8 cellular contexts compared by ENCODE assay signal in genomic region chr7:101125989-101126650, GRCh38. TPM values are rescaled to one million over a fixed set of nuclear protein-coding genes. Genes with fewer than 3 reads are reported as not detected.
DNase-seq lines count a peak whose midpoint lies in the region; ATAC-seq and TF ChIP-seq lines count a peak whose summit lies in the region.

No MANE protein-coding gene starts in this region.

- intact Hi-C loops in activated CD8-positive, alpha-beta T cell treated with anti-CD3 and anti-CD28 coated beads for 36 hours (cut with micrococcal nuclease) = no loop called here

- peak; percentile 33 for DNase-seq in activated CD8-positive, alpha-beta T cell treated with anti-CD3 and anti-CD28 coated beads for 36 hours
- DNase-seq in immature natural killer cell = peak; percentile 57 to 73 (median 70)
- no peak for DNase-seq in NCI-H2171 treated with DMSO at 0.1 percent for 48 hours (lab: John Stamatoyannopoulos, UW)
- DNase-seq in NCI-H2107 (lab: John Stamatoyannopoulos, UW) = no peak

- H3K36me3 Mint-ChIP-seq in activated CD8-positive, alpha-beta T cell treated with anti-CD3 and anti-CD28 coated beads for 36 hours (ENCODE audit: low read depth) = no peaks in the 10 kb centered on the region
- peaks cover 0 to 3% (median 0%) of the 10 kb centered on the region in 3 donors for H3K36me3 Mint-ChIP-seq in immature natural killer cell
- H3K36me3 Mint-ChIP-seq in stimulated activated memory B cell treated with anti-CD40 and anti-IgM and Interleukin-4, amounts not matched to agents 10 μg/mL and 1 μg/mL and 100 μg/mL, for 72 hours = no peaks in the 10 kb centered on the region

- H3K27ac Mint-ChIP-seq in activated CD8-positive, alpha-beta T cell treated with anti-CD3 and anti-CD28 coated beads for 36 hours = no peak overlapping the region
- H3K27ac Mint-ChIP-seq in immature natural killer cell = peak overlapping the region; percentile 53 to 93 (median 79)
- H3K27ac Mint-ChIP-seq in stimulated activated memory B cell treated with anti-CD40 and anti-IgM and Interleukin-4, amounts not matched to agents 10 μg/mL and 1 μg/mL and 100 μg/mL, for 72 hours = peak overlapping the region; percentile 36

- no peak for TF ChIP-seq CTCF in activated CD8-positive, alpha-beta T cell treated with anti-CD3 and anti-CD28 coated beads for 36 hours (IDR thresholded peaks at IDR 0.05)

- peaks cover 59% of the 10 kb centered on the region for H3K27me3 Mint-ChIP-seq in activated CD8-positive, alpha-beta T cell treated with anti-CD3 and anti-CD28 coated beads for 36 hours
- H3K27me3 Mint-ChIP-seq in immature natural killer cell (ENCODE audit: low read depth in 3 of 3) = peaks cover 11 to 33% (median 19%) of the 10 kb centered on the region in 3 donors
- peaks cover 78% of the 10 kb centered on the region for H3K27me3 Mint-ChIP-seq in stimulated activated memory B cell treated with anti-CD40 and anti-IgM and Interleukin-4, amounts not matched to agents 10 μg/mL and 1 μg/mL and 100 μg/mL, for 72 hours

- ATAC-seq in GM19025 (IDR thresholded peaks at IDR 0.05; ENCODE audit: low read depth, unreplicated experiment) = peak; percentile 76
- ATAC-seq in HG03442 (IDR thresholded peaks at IDR 0.05; ENCODE audit: unreplicated experiment) = peak; percentile 48
- ATAC-seq in activated CD8-positive, alpha-beta T cell treated with anti-CD3 and anti-CD28 coated beads for 36 hours = no peak
- peak; percentile 78 for ATAC-seq in stimulated activated memory B cell treated with anti-CD40 and anti-IgM and Interleukin-4, amounts not matched to agents 10 μg/mL and 1 μg/mL and 100 μg/mL, for 72 hours
- no peak for ATAC-seq in GM21737 (IDR thresholded peaks at IDR 0.05; ENCODE audit: unreplicated experiment)

- CTCF ChIA-PET in activated CD8-positive, alpha-beta T cell treated with anti-CD3 and anti-CD28 coated beads for 36 hours (lab: Charles Lee) = interaction anchor here (0.8 to 4.8 kb wide), 9 partner anchors 9 to 67 kb away, joined by 3 to 27 read pairs (median 4); no protein-coding TSS in a partner anchor

- no peak overlapping the region for H3K4me3 Mint-ChIP-seq in activated CD8-positive, alpha-beta T cell treated with anti-CD3 and anti-CD28 coated beads for 36 hours
- H3K4me3 Mint-ChIP-seq in immature natural killer cell = peak overlapping the region; percentile 75 to 87 (median 82)
- peak overlapping the region; percentile 22 for H3K4me3 Mint-ChIP-seq in stimulated activated memory B cell treated with anti-CD40 and anti-IgM and Interleukin-4, amounts not matched to agents 10 μg/mL and 1 μg/mL and 100 μg/mL, for 72 hours

- POLR2A ChIA-PET in activated CD8-positive, alpha-beta T cell treated with anti-CD3 and anti-CD28 coated beads for 36 hours (lab: Charles Lee) = interaction anchor here (0.7 to 1.4 kb wide), 2 partner anchors 14 to 41 kb away, joined by 3 to 4 read pairs; no protein-coding TSS in a partner anchor

- peaks cover 36% of the 10 kb centered on the region for H3K4me1 Mint-ChIP-seq in activated CD8-positive, alpha-beta T cell treated with anti-CD3 and anti-CD28 coated beads for 36 hours (ENCODE audit: low read depth)
- H3K4me1 Mint-ChIP-seq in immature natural killer cell = peaks cover 37 to 46% of the 10 kb centered on the region in 2 donors
- peaks cover 45% of the 10 kb centered on the region for H3K4me1 Mint-ChIP-seq in stimulated activated memory B cell treated with anti-CD40 and anti-IgM and Interleukin-4, amounts not matched to agents 10 μg/mL and 1 μg/mL and 100 μg/mL, for 72 hours

- H3K9me3 Mint-ChIP-seq in activated CD8-positive, alpha-beta T cell treated with anti-CD3 and anti-CD28 coated beads for 36 hours = no peaks in the 10 kb centered on the region
- no peaks in the 10 kb centered on the region for H3K9me3 Mint-ChIP-seq in immature natural killer cell
- no peaks in the 10 kb centered on the region for H3K9me3 Mint-ChIP-seq in stimulated activated memory B cell treated with anti-CD40 and anti-IgM and Interleukin-4, amounts not matched to agents 10 μg/mL and 1 μg/mL and 100 μg/mL, for 72 hours

RNA-seq across cellular contexts. Expression of gene SERPINE1, which starts 0.8 kb away (rescaled TPM):
- 1 to 10 TPM; 1.2 to 1.3 TPM for total RNA-seq in activated CD8-positive, alpha-beta T cell treated with anti-CD3 and anti-CD28 coated beads for 36 hours
- 1 to 10 TPM in 2 of 3 donors, not detected in 1; 1.4 to 1.5 TPM for polyA plus RNA-seq in immature natural killer cell

RNA-seq across cellular contexts. Expression of gene AP1S1, which starts 28.2 kb away (rescaled TPM):
- 10 to 100 TPM; 35.6 to 39.5 TPM for total RNA-seq in activated CD8-positive, alpha-beta T cell treated with anti-CD3 and anti-CD28 coated beads for 36 hours
- polyA plus RNA-seq in immature natural killer cell = 1 to 10 TPM; 3.3 to 6.0 (median 3.6) TPM

RNA-seq across cellular contexts. Expression of gene VGF, which starts 39.2 kb away (rescaled TPM):
- not detected for total RNA-seq in activated CD8-positive, alpha-beta T cell treated with anti-CD3 and anti-CD28 coated beads for 36 hours
- not detected for polyA plus RNA-seq in immature natural killer cell

RNA-seq across cellular contexts. Expression of gene TRIM56, which starts 40.8 kb away (rescaled TPM):
- 10 to 100 TPM; 40.1 to 42.3 TPM for total RNA-seq in activated CD8-positive, alpha-beta T cell treated with anti-CD3 and anti-CD28 coated beads for 36 hours
- polyA plus RNA-seq in immature natural killer cell = 10 to 100 TPM in 1 of 3 donors, 1 to 10 TPM in 2; 1.5 to 20.6 (median 2.7) TPM

RNA-seq across cellular contexts. Expression of gene NAT16, which starts 54.0 kb away (rescaled TPM):
- total RNA-seq in activated CD8-positive, alpha-beta T cell treated with anti-CD3 and anti-CD28 coated beads for 36 hours = not detected
- polyA plus RNA-seq in immature natural killer cell = not detected

Comparison
In these comparisons a context has a peak if more than half of its experiments do, and no peak if none do; other contexts are left out.
1. ATAC-seq: peak in GM19025 (single experiment), HG03442 (single experiment) and stimulated activated memory B cell treated with anti-CD40 and anti-IgM and Interleukin-4, amounts not matched to agents 10 μg/mL and 1 μg/mL and 100 μg/mL, for 72 hours (single experiment); none in activated CD8-positive, alpha-beta T cell treated with anti-CD3 and anti-CD28 coated beads for 36 hours (single experiment) and GM21737 (single experiment).
2. DNase-seq: peak in activated CD8-positive, alpha-beta T cell treated with anti-CD3 and anti-CD28 coated beads for 36 hours (single experiment) and immature natural killer cell (3 of 3); none in NCI-H2171 treated with DMSO at 0.1 percent for 48 hours (single experiment) and NCI-H2107 (single experiment).